ENCODE assay signal across 21 cellular contexts in genomic region chr19:18842166-18842565, GRCh38. TPM values are rescaled to one million over a fixed set of nuclear protein-coding genes. Genes with fewer than 3 reads are reported as not detected.
DNase-seq lines count a peak whose midpoint lies in the region; ATAC-seq and TF ChIP-seq lines count a peak whose summit lies in the region.
"Had no signal": no experiment of that assay in that cellular context is flagged by ENCODE, and none has a peak within 500 bp of the region (broad histone marks: within the 10 kb centered on the region; RNA-seq: fewer than 3 reads in every experiment).

No MANE protein-coding gene starts in this region.

- POLR2A ChIA-PET in RWPE1 (lab: Yijun Ruan, JAX; ENCODE audit: low non-redundant PET) (interaction anchor here (0.9 kb wide), 1 partner anchor 253 kb away, joined by 3 read pairs; no protein-coding TSS in a partner anchor), HEK293T (lab: Yijun Ruan, JAX) (interaction anchor here (2.8 kb wide), 1 partner anchor 10 kb away, joined by 23 read pairs; the partner anchor contains the start of gene UPF1)

- H3K4me1 ChIP-seq in endodermal cell (ENCODE audit: control insufficient read depth, insufficient read depth, low read length) (peaks cover 3% of the 10 kb centered on the region), subcutaneous abdominal adipose tissue (ENCODE audit: control insufficient read depth in 5 of 5, insufficient read depth in 5 of 5, low read length in 5 of 5) (peaks cover 12 to 77% (median 73%) of the 10 kb centered on the region in 5 donors)

- no peaks in the 10 kb centered on the region for H3K27me3 Mint-ChIP-seq in activated naive CD4-positive, alpha-beta T cell treated with anti-CD3 and anti-CD28 coated beads, Interleukin-2, amount 50 U/mL, for 24 hours
- H3K27me3 Mint-ChIP-seq in endodermal cell (ENCODE audit: insufficient read depth): no peaks in the 10 kb centered on the region

- ATAC-seq in esophagus mucosa: no peak
- ATAC-seq: GM23338, Panc1 had no signal

- TF ChIP-seq CTCF in RWPE1 (conservative IDR thresholded peaks at IDR 0.05; ENCODE audit: low read depth): no peak
- TF ChIP-seq CTCF in endodermal cell (conservative IDR thresholded peaks at IDR 0.05): no peak

- H3K27me3 ChIP-seq in endodermal cell (ENCODE audit: control insufficient read depth, insufficient read depth, low read length, poor library complexity, severe bottlenecking) (no peaks in the 10 kb centered on the region), subcutaneous abdominal adipose tissue (ENCODE audit: control insufficient read depth in 5 of 5, insufficient read depth in 4 of 5, low read length in 5 of 5) (no peaks in the 10 kb centered on the region)
- H3K27me3 ChIP-seq: brain microvascular endothelial cell, thyroid gland had no signal

- peaks cover 5% of the 10 kb centered on the region for H3K36me3 Mint-ChIP-seq in activated naive CD4-positive, alpha-beta T cell treated with anti-CD3 and anti-CD28 coated beads, Interleukin-2, amount 50 U/mL, for 24 hours
- H3K36me3 Mint-ChIP-seq in endodermal cell (ENCODE audit: low read depth): peaks cover 20% of the 10 kb centered on the region

- CTCF ChIA-PET in RWPE1 (lab: Yijun Ruan, JAX): interaction anchor here (0.6 kb wide), 1 partner anchor 10 kb away, joined by 3 read pairs; no protein-coding TSS in a partner anchor
- CTCF ChIA-PET in HEK293T (lab: Yijun Ruan, JAX): interaction anchor here (1.5 kb wide), 1 partner anchor 10 kb away, joined by 4 read pairs; the partner anchor contains the start of gene UPF1

- H3K27ac ChIP-seq in RWPE1: peak overlapping the region; percentile 7
- no peak overlapping the region for H3K27ac ChIP-seq in endodermal cell (ENCODE audit: low read depth, low read length)
- H3K27ac ChIP-seq in subcutaneous abdominal adipose tissue (ENCODE audit: low read depth, low read length): peak overlapping the region; percentile 9
- H3K27ac ChIP-seq: thyroid gland had no signal

- H3K4me3 Mint-ChIP-seq in activated naive CD4-positive, alpha-beta T cell treated with anti-CD3 and anti-CD28 coated beads, Interleukin-2, amount 50 U/mL, for 24 hours: peak overlapping the region; percentile 15
- H3K4me3 Mint-ChIP-seq in endodermal cell: no peak overlapping the region
- H3K4me3 Mint-ChIP-seq: GM23338 had no signal

- WGBS in endodermal cell (ENCODE audit: insufficient coverage in 1 of 2, insufficient read length in 1 of 2), 2 experiments: 87 to 94% methylated on average over 6 to 7 of the region's 7 CpGs

- no peak overlapping the region for H3K9ac ChIP-seq in endodermal cell (ENCODE audit: extremely low read depth, low read length, poor library complexity, severe bottlenecking)
- peak overlapping the region in 2 of 5 donors; percentile 9 to 10 for H3K9ac ChIP-seq in subcutaneous abdominal adipose tissue (ENCODE audit: low read length in 5 of 5)

- peaks cover 91% of the 10 kb centered on the region for H3K4me1 Mint-ChIP-seq in activated naive CD4-positive, alpha-beta T cell treated with anti-CD3 and anti-CD28 coated beads, Interleukin-2, amount 50 U/mL, for 24 hours
- peaks cover 24% of the 10 kb centered on the region for H3K4me1 Mint-ChIP-seq in endodermal cell

- H3K27ac Mint-ChIP-seq in activated naive CD4-positive, alpha-beta T cell treated with anti-CD3 and anti-CD28 coated beads, Interleukin-2, amount 50 U/mL, for 24 hours: peak overlapping the region; percentile 19
- peak overlapping the region; percentile 33 for H3K27ac Mint-ChIP-seq in endodermal cell
- H3K27ac Mint-ChIP-seq: GM23338 had no signal

- H3K9me3 ChIP-seq in endodermal cell (ENCODE audit: control insufficient read depth, low read length) (no peaks in the 10 kb centered on the region), subcutaneous abdominal adipose tissue (ENCODE audit: control insufficient read depth in 5 of 5, low read length in 5 of 5) (no peaks in the 10 kb centered on the region)
- H3K9me3 ChIP-seq: thyroid gland had no signal

- no peaks in the 10 kb centered on the region for H3K9me3 Mint-ChIP-seq in activated naive CD4-positive, alpha-beta T cell treated with anti-CD3 and anti-CD28 coated beads, Interleukin-2, amount 50 U/mL, for 24 hours
- no peaks in the 10 kb centered on the region for H3K9me3 Mint-ChIP-seq in endodermal cell
- H3K9me3 Mint-ChIP-seq: GM23338 had no signal

- DNase-seq in activated naive CD4-positive, alpha-beta T cell (lab: John Stamatoyannopoulos, UW): no peak
- DNase-seq in RWPE1 (ENCODE audit: low spot score): no peak
- no peak for DNase-seq in endodermal cell
- no peak for DNase-seq in stimulated activated CD4-positive, alpha-beta T cell treated with anti-CD3 and anti-CD28 coated beads, Interleukin-2, amount 100 ng/mL, for 24 hours
- DNase-seq in HEK293T (ENCODE audit: extremely low spot score): no peak
- DNase-seq: activated gamma-delta T cell; brain microvascular endothelial cell; effector CD8-positive, alpha-beta T cell; foreskin fibroblast; NCI-H1930; NCI-H526; thyroid gland had no signal

- H3K4me3 ChIP-seq in endodermal cell (ENCODE audit: low read length) (no peak overlapping the region), subcutaneous abdominal adipose tissue (ENCODE audit: low read depth in 1 of 5, low read length in 5 of 5) (peak overlapping the region in 1 of 5 donors; percentile 15)
- H3K4me3 ChIP-seq: GM23338, thyroid gland had no signal

- H3K36me3 ChIP-seq in endodermal cell (ENCODE audit: control insufficient read depth, insufficient read depth, low read length): peaks cover 19% of the 10 kb centered on the region
- peaks cover 0 to 15% (median 10%) of the 10 kb centered on the region in 5 donors for H3K36me3 ChIP-seq in subcutaneous abdominal adipose tissue (ENCODE audit: control insufficient read depth in 5 of 5, insufficient read depth in 5 of 5, low read length in 5 of 5)
- H3K36me3 ChIP-seq: thyroid gland had no signal

TF ChIP-seq in HEK293T, 16 proteins besides CTCF, POLR2A, EP300 and RAD21:
- TF ChIP-seq ARNT (IDR thresholded peaks at IDR 0.05): no peak
- TF ChIP-seq L3MBTL2 (conservative IDR thresholded peaks at IDR 0.05): no peak
- TF ChIP-seq TARDBP (IDR thresholded peaks at IDR 0.05): no peak
- no peak for TF ChIP-seq CTBP1 (IDR thresholded peaks at IDR 0.05; ENCODE audit: borderline replicate concordance)
- TF ChIP-seq BHLHE40 (IDR thresholded peaks at IDR 0.05; ENCODE audit: borderline replicate concordance): no peak
- no peak for TF ChIP-seq PKNOX1 (IDR thresholded peaks at IDR 0.05)

RNA-seq across cellular contexts. Expression of gene UPF1, which starts 10.4 kb away (rescaled TPM):
- total RNA-seq in endodermal cell: 10 to 100 TPM; 82.1 to 87.3 TPM
- 38.3 TPM for polyA plus RNA-seq in endodermal cell (2013, experiment 1 of 2)
- 37.6 TPM for polyA plus RNA-seq in endodermal cell (2013, experiment 2 of 2)
- total RNA-seq in esophagus mucosa: 38.4 TPM

RNA-seq across cellular contexts. Expression of gene COMP, which starts 51.1 kb away (rescaled TPM):
- total RNA-seq in endodermal cell (not detected), esophagus mucosa (0.16 TPM)
- 0.96 TPM for polyA plus RNA-seq in endodermal cell (2013, experiment 1 of 2)
- polyA plus RNA-seq in endodermal cell (2013, experiment 2 of 2): 1.8 TPM
- total RNA-seq: HT-29, M059J, myocyte had no signal

RNA-seq across cellular contexts. Expression of gene CERS1, which starts 53.8 kb away (rescaled TPM):
- total RNA-seq in endodermal cell (10 to 100 TPM; 16.6 to 25.5 TPM), esophagus mucosa (not detected)
- 16.9 TPM for polyA plus RNA-seq in endodermal cell (2013, experiment 1 of 2)
- 19.0 TPM for polyA plus RNA-seq in endodermal cell (2013, experiment 2 of 2)
- total RNA-seq: HT-29 had no signal
- polyA plus RNA-seq: liver had no signal

Comparison
In these comparisons a context has a peak if more than half of its experiments do, and no peak if none do; other contexts are left out.
1. RNA of gene CERS1, which starts 53.8 kb away (total RNA-seq): 16.6 to 25.5 TPM in endodermal cell; not detected in esophagus mucosa (single experiment); every median in the first group is over 10 times any median in the second.